In genomic region chr16:84455031-84455430, GRCh38 we compare ENCODE assay signal across 14 cellular contexts. TPM values are rescaled to one million over a fixed set of nuclear protein-coding genes. Genes with fewer than 3 reads are reported as not detected.
A peak's percentile ranks its signal among the peaks of the same experiment; 100 is the strongest.
DNase-seq lines count a peak whose midpoint lies in the region; ATAC-seq and TF ChIP-seq lines count a peak whose summit lies in the region.
"Had no signal": no experiment of that assay in that cellular context is flagged by ENCODE, and none has a peak within 500 bp of the region (broad histone marks: within the 10 kb centered on the region; RNA-seq: fewer than 3 reads in every experiment).

No MANE protein-coding gene starts in this region.

- WGBS in endodermal cell (ENCODE audit: insufficient coverage in 1 of 2, insufficient read length in 1 of 2), 2 experiments = 95 to 97% methylated on average over 5 to 9 of the region's 9 CpGs
- WGBS in tibial nerve, 2 donors = 89 to 95% methylated on average over 9 of the region's 9 CpGs

- H3K4me1 ChIP-seq in endodermal cell (ENCODE audit: control insufficient read depth, insufficient read depth, low read length) (no peaks in the 10 kb centered on the region), Karpas-422 (ENCODE audit: low read length) (no peaks in the 10 kb centered on the region), tibial nerve (no peaks in the 10 kb centered on the region)
- H3K4me1 ChIP-seq: BLaER1 treated with 17β-estradiol and CSF1 and Interleukin-3, amounts not matched to agents 10 nM and 100 nM had no signal

- H3K9me2 ChIP-seq in Karpas-422 (replicated peaks; ENCODE audit: insufficient read depth, low read length) = no peaks in the 10 kb centered on the region

- H3K27me3 Mint-ChIP-seq in endodermal cell (ENCODE audit: insufficient read depth) = no peaks in the 10 kb centered on the region
- peaks cover 3 to 6% of the 10 kb centered on the region in 2 donors for H3K27me3 Mint-ChIP-seq in effector memory CD8-positive, alpha-beta T cell
- H3K27me3 Mint-ChIP-seq: CD4-positive, CD25-positive, alpha-beta regulatory T cell had no signal

- no peak overlapping the region for H2AFZ ChIP-seq in Karpas-422 (ENCODE audit: low read length)
- H2AFZ ChIP-seq: GM23248 had no signal

- H3K27me3 ChIP-seq in endodermal cell (ENCODE audit: control insufficient read depth, insufficient read depth, low read length, poor library complexity, severe bottlenecking) (no peaks in the 10 kb centered on the region), Karpas-422 (ENCODE audit: low read length) (no peaks in the 10 kb centered on the region), tibial nerve (no peaks in the 10 kb centered on the region)
- H3K27me3 ChIP-seq: BLaER1 treated with 17β-estradiol and CSF1 and Interleukin-3, amounts not matched to agents 10 nM and 100 nM had no signal

- H3K9me3 ChIP-seq in endodermal cell (ENCODE audit: control insufficient read depth, low read length) (no peaks in the 10 kb centered on the region), Karpas-422 (ENCODE audit: low read length) (no peaks in the 10 kb centered on the region), tibial nerve (no peaks in the 10 kb centered on the region)

- ATAC-seq in left ventricle myocardium superior = no peak
- ATAC-seq in sciatic nerve = no peak
- ATAC-seq in effector memory CD8-positive, alpha-beta T cell (replicated peaks) = no peak
- ATAC-seq: GM12878 had no signal

- H3K36me3 ChIP-seq in endodermal cell (ENCODE audit: control insufficient read depth, insufficient read depth, low read length) (no peaks in the 10 kb centered on the region), Karpas-422 (ENCODE audit: insufficient read depth, low read length) (no peaks in the 10 kb centered on the region), tibial nerve (peaks cover 0 to 8% (median 0%) of the 10 kb centered on the region in 3 donors)
- H3K36me3 ChIP-seq: BLaER1 treated with 17β-estradiol and CSF1 and Interleukin-3, amounts not matched to agents 10 nM and 100 nM had no signal

- H3K4me3 ChIP-seq in endodermal cell (ENCODE audit: low read length) (no peak overlapping the region), Karpas-422 (ENCODE audit: low read length) (no peak overlapping the region), tibial nerve (no peak overlapping the region)
- H3K4me3 ChIP-seq: BLaER1 treated with 17β-estradiol and CSF1 and Interleukin-3, amounts not matched to agents 10 nM and 100 nM; GM12878; GM23248 had no signal

- no peak overlapping the region for H3K9ac ChIP-seq in endodermal cell (ENCODE audit: extremely low read depth, low read length, poor library complexity, severe bottlenecking)
- H3K9ac ChIP-seq in Karpas-422 (ENCODE audit: low read length) = no peak overlapping the region
- H3K9ac ChIP-seq: BLaER1 treated with 17β-estradiol and CSF1 and Interleukin-3, amounts not matched to agents 10 nM and 100 nM; GM23248 had no signal

- H3K9me3 Mint-ChIP-seq in endodermal cell = no peaks in the 10 kb centered on the region
- no peaks in the 10 kb centered on the region for H3K9me3 Mint-ChIP-seq in effector memory CD8-positive, alpha-beta T cell

- no peaks in the 10 kb centered on the region for H3K79me2 ChIP-seq in Karpas-422 (ENCODE audit: low read length)

- TF ChIP-seq EP300 in tibial nerve (IDR thresholded peaks at IDR 0.05) = no peak

- TF ChIP-seq CTCF in endodermal cell (conservative IDR thresholded peaks at IDR 0.05) = no peak
- no peak for TF ChIP-seq CTCF in tibial nerve (IDR thresholded peaks at IDR 0.05)

- H3K4me3 Mint-ChIP-seq in endodermal cell = no peak overlapping the region
- H3K4me3 Mint-ChIP-seq in effector memory CD8-positive, alpha-beta T cell = no peak overlapping the region
- H3K4me3 Mint-ChIP-seq: CD4-positive, CD25-positive, alpha-beta regulatory T cell had no signal

- intact Hi-C loops in cardiac septum (cut with DNase I) (no loop called here), left ventricle myocardium superior (cut with micrococcal nuclease) (no loop called here), sciatic nerve (cut with DNase I) (no loop called here)

- no peaks in the 10 kb centered on the region for H4K20me1 ChIP-seq in Karpas-422 (ENCODE audit: insufficient read depth, low read depth, low read length)
- H4K20me1 ChIP-seq: BLaER1 treated with 17β-estradiol and CSF1 and Interleukin-3, amounts not matched to agents 10 nM and 100 nM had no signal

- DNase-seq in cardiac septum (ENCODE audit: low spot score) (peak; percentile 7), left ventricle myocardium superior (no peak), endodermal cell (peak; percentile 34), sciatic nerve (ENCODE audit: low spot score) (peak; percentile 22), Karpas-422 (no peak), tibial nerve (ENCODE audit: low spot score in 2 of 2) (no peak)
- no peak for DNase-seq in effector memory CD8-positive, alpha-beta T cell
- DNase-seq: ACHN; CD4-positive, CD25-positive, alpha-beta regulatory T cell; DMS53; GM23248 had no signal

- no peaks in the 10 kb centered on the region for H3K36me3 Mint-ChIP-seq in endodermal cell (ENCODE audit: low read depth)
- peaks cover 4% of the 10 kb centered on the region for H3K36me3 Mint-ChIP-seq in effector memory CD8-positive, alpha-beta T cell (ENCODE audit: insufficient read depth)
- H3K36me3 Mint-ChIP-seq: CD4-positive, CD25-positive, alpha-beta regulatory T cell had no signal

- no peak overlapping the region for H3K27ac Mint-ChIP-seq in endodermal cell
- H3K27ac Mint-ChIP-seq in effector memory CD8-positive, alpha-beta T cell = no peak overlapping the region
- H3K27ac Mint-ChIP-seq: CD4-positive, CD25-positive, alpha-beta regulatory T cell had no signal

- H3K4me1 Mint-ChIP-seq in endodermal cell = peaks cover 2% of the 10 kb centered on the region
- no peaks in the 10 kb centered on the region for H3K4me1 Mint-ChIP-seq in effector memory CD8-positive, alpha-beta T cell (ENCODE audit: low read depth in 2 of 2)
- H3K4me1 Mint-ChIP-seq: CD4-positive, CD25-positive, alpha-beta regulatory T cell had no signal

- no peak for TF ChIP-seq POLR2A in tibial nerve (IDR thresholded peaks at IDR 0.05)

- H3K4me2 ChIP-seq in Karpas-422 (ENCODE audit: low read depth, low read length, poor library complexity, severe bottlenecking) = no peak overlapping the region
- H3K4me2 ChIP-seq: BLaER1 treated with 17β-estradiol and CSF1 and Interleukin-3, amounts not matched to agents 10 nM and 100 nM had no signal

- H3K27ac ChIP-seq in endodermal cell (ENCODE audit: low read depth, low read length) (no peak overlapping the region), Karpas-422 (ENCODE audit: low read length) (no peak overlapping the region), tibial nerve (no peak overlapping the region)
- H3K27ac ChIP-seq: BLaER1 treated with 17β-estradiol and CSF1 and Interleukin-3, amounts not matched to agents 10 nM and 100 nM; GM23248; HL-60 had no signal

RNA-seq across cellular contexts. Expression of gene MEAK7, which starts 49.4 kb away (rescaled TPM):
- total RNA-seq in cardiac septum = 8.5 TPM
- 4.4 TPM for total RNA-seq in left ventricle myocardium superior
- total RNA-seq in endodermal cell = 10 to 100 TPM; 30.3 to 34.9 TPM
- polyA plus RNA-seq in endodermal cell (2013, experiment 1 of 2) = 16.1 TPM
- 12.1 TPM for polyA plus RNA-seq in endodermal cell (2013, experiment 2 of 2)
- total RNA-seq in sciatic nerve = 21.8 TPM
- 8.7 and 10.7 TPM in 2 replicates for total RNA-seq in Karpas-422 (2014; rRNA removed; shearing (Covaris generic); ENCODE audit: low replicate concordance)
- 10 to 100 TPM in 3 of 4 donors, 1 to 10 TPM in 1; 9.2 to 15.9 (median 14.3) TPM for total RNA-seq in tibial nerve

Comparison
In these comparisons a context has a peak if more than half of its experiments do, and no peak if none do; other contexts are left out.
1. DNase-seq: peak in cardiac septum (single experiment), endodermal cell (single experiment) and sciatic nerve (single experiment); none in left ventricle myocardium superior (single experiment), effector memory CD8-positive, alpha-beta T cell (0 of 3), Karpas-422 (single experiment) and tibial nerve (0 of 2).